ENCODE assay signal across 25 cellular contexts in genomic region chr4:3718462-3718861, GRCh38.
"Had no signal": no experiment of that assay in that cellular context is flagged by ENCODE, and none has a peak within 500 bp of the region (broad histone marks: within the 10 kb centered on the region; RNA-seq: fewer than 3 reads in every experiment).

No MANE protein-coding gene starts in this region.

- H3K4me1 ChIP-seq: colonic mucosa, gastrocnemius medialis, heart right ventricle, left lung, lower lobe of right lung had no signal

- FAIRE-seq: endometrium, islet of Langerhans, keratinocyte had no signal

- H3K27ac ChIP-seq: colonic mucosa, epithelial cell of prostate, esophagus squamous epithelium, gastrocnemius medialis, heart right ventricle, left lung, lower lobe of right lung had no signal

- ATAC-seq: effector memory CD8-positive, alpha-beta T cell; esophagus mucosa; gastrocnemius medialis; heart right ventricle; left cardiac atrium; left lung; left ventricle myocardium superior; lower lobe of right lung; mucosa of descending colon had no signal

- H3K4me3 ChIP-seq: colonic mucosa, esophagus squamous epithelium, gastrocnemius medialis, heart right ventricle, left lung, lower lobe of right lung, mucosa of descending colon had no signal

- H3K36me3 ChIP-seq: colonic mucosa, esophagus squamous epithelium, gastrocnemius medialis, heart right ventricle, left lung, lower lobe of right lung had no signal

- DNase-seq: colonic mucosa; cortex of kidney; effector CD8-positive, alpha-beta T cell; effector memory CD8-positive, alpha-beta T cell; endodermal cell; erythroblast; esophagus squamous epithelium; foreskin fibroblast; foreskin melanocyte; gastrocnemius medialis; glutamatergic neuron; head of caudate nucleus; heart right ventricle; hippocampal formation; left cardiac atrium; left ventricle myocardium superior; mesenchymal stem cell had no signal

- H3K9me3 ChIP-seq: colonic mucosa, lower lobe of right lung, mucosa of descending colon had no signal

- H3K27me3 ChIP-seq: colonic mucosa had no signal
